In genomic region chr2:5705490-5705889, GRCh38 we compare ENCODE assay signal across 37 cellular contexts. TPM values are rescaled to one million over a fixed set of nuclear protein-coding genes. Genes with fewer than 3 reads are reported as not detected.
"Had no signal": no experiment of that assay in that cellular context is flagged by ENCODE, and none has a peak within 500 bp of the region (broad histone marks: within the 10 kb centered on the region; RNA-seq: fewer than 3 reads in every experiment).

No MANE protein-coding gene starts in this region.

- DNase-seq: activated CD4-positive, alpha-beta memory T cell treated with anti-CD3 and anti-CD28 coated beads for 36 hours; activated CD4-positive, alpha-beta T cell treated with anti-CD3 and anti-CD28 coated beads for 1 hour; activated CD4-positive, alpha-beta T cell treated with anti-CD3 and anti-CD28 coated beads for 4 hours; activated CD4-positive, alpha-beta T cell treated with anti-CD3 and anti-CD28 coated beads, Interleukin-2, amount 10 ng/mL, durations not matched to agents 24 days and 14 days; activated CD4-positive, alpha-beta T cell treated with anti-CD3 and anti-CD28 coated beads, Interleukin-2, amount 50 U/mL, for 1 hour; activated CD4-positive, alpha-beta T cell treated with anti-CD3 and anti-CD28 coated beads, Interleukin-2, amount 50 U/mL, for 4 hours; activated CD4-positive, CD25-positive, alpha-beta regulatory T cell; activated CD8-positive, alpha-beta memory T cell treated with anti-CD3 and anti-CD28 coated beads, Interleukin-2, amount 50 U/mL, for 4 hours; activated CD8-positive, alpha-beta T cell treated with anti-CD3 and anti-CD28 coated beads for 36 hours; activated effector memory CD4-positive, alpha-beta T cell treated with anti-CD3 and anti-CD28 coated beads, Interleukin-2, amount 50 U/mL, for 16 hours; activated gamma-delta T cell treated with Interleukin-2 at 50 U/mL for 16 hours; activated naive CD4-positive, alpha-beta T cell; activated naive CD4-positive, alpha-beta T cell treated with anti-CD3 and anti-CD28 coated beads for 36 hours; activated naive CD4-positive, alpha-beta T cell treated with anti-CD3 and anti-CD28 coated beads, Interleukin-2, amount 50 U/mL, for 16 hours; activated naive CD8-positive, alpha-beta T cell treated with anti-CD3 and anti-CD28 coated beads for 36 hours; activated T-cell treated with anti-CD3 and anti-CD28 coated beads for 4 hours; activated T-cell treated with anti-CD3 and anti-CD28 coated beads, Interleukin-2, amount 50 U/mL, for 1 hour; activated T-cell treated with anti-CD3 and anti-CD28 coated beads, Interleukin-2, amount 50 U/mL, for 4 hours; activated T-cell treated with anti-CD3 and anti-CD28 coated beads, Interleukin-2, amount 50 U/mL, for 72 hours; adrenal gland; amniotic stem cell; aorta; body of pancreas; brain microvascular endothelial cell; central memory CD4-positive, alpha-beta T cell; SW 1271; T-helper 1 cell; T-helper 2 cell; T-helper 9 cell; WERI-Rb-1 had no signal

- H3K4me3 ChIP-seq: adrenal gland, body of pancreas, breast epithelium had no signal

- ATAC-seq: activated CD4-positive, CD25-positive, alpha-beta regulatory T cell treated with anti-CD3 and anti-CD28 coated beads, Interleukin-2, amount 50 U/mL, for 24 hours; activated CD8-positive, alpha-beta T cell treated with anti-CD3 and anti-CD28 coated beads for 36 hours; activated naive CD4-positive, alpha-beta T cell treated with anti-CD3 and anti-CD28 coated beads, Interleukin-2, amount 50 U/mL, for 72 hours; activated T-cell treated with anti-CD3 and anti-CD28 coated beads, Interleukin-2, amount 50 U/mL, for 4 hours; activated T-cell treated with anti-CD3 and anti-CD28 coated beads, Interleukin-2, amount 50 U/mL, for 72 hours; activated T-helper 17 cell treated with anti-CD3 and anti-CD28 coated beads, Interleukin-2, amount 50 U/mL, for 72 hours; body of pancreas; WTC11 had no signal

- H3K9me3 ChIP-seq: adrenal gland, body of pancreas had no signal

- H3K27ac ChIP-seq: adrenal gland, body of pancreas, brain microvascular endothelial cell, breast epithelium, WERI-Rb-1 had no signal

- H3K27me3 ChIP-seq: adrenal gland, body of pancreas, brain microvascular endothelial cell had no signal

- H3K36me3 ChIP-seq: adrenal gland, brain microvascular endothelial cell, breast epithelium had no signal

- H3K4me1 ChIP-seq: adrenal gland, body of pancreas, breast epithelium had no signal

RNA-seq across cellular contexts. Expression of gene SOX11, which starts 13.3 kb away (rescaled TPM):
- total RNA-seq: activated CD4-positive, alpha-beta memory T cell treated with anti-CD3 and anti-CD28 coated beads for 36 hours; activated CD4-positive, alpha-beta T cell treated with anti-CD3 and anti-CD28 coated beads, Interleukin-2, amount 10 ng/mL, durations not matched to agents 24 days and 14 days; activated CD8-positive, alpha-beta memory T cell treated with anti-CD3 and anti-CD28 coated beads for 36 hours; activated CD8-positive, alpha-beta T cell treated with anti-CD3 and anti-CD28 coated beads for 36 hours; activated naive CD4-positive, alpha-beta T cell treated with anti-CD3 and anti-CD28 coated beads for 36 hours; activated naive CD4-positive, alpha-beta T cell treated with anti-CD3 and anti-CD28 coated beads, Interleukin-2, amount 50 U/mL, for 72 hours; activated naive CD8-positive, alpha-beta T cell treated with anti-CD3 and anti-CD28 coated beads for 36 hours; activated T-cell treated with anti-CD3 and anti-CD28 coated beads, Interleukin-2, amount 50 U/mL, for 72 hours; activated T-helper 1 cell treated with anti-CD3 and anti-CD28 coated beads, Interleukin-12 subunit alpha, Interleukin-12 subunit beta, Interleukin-2, Interleukin-4 antibody, amounts not matched to agents 30 ng/mL and 10 ng/mL and 1 ng/mL, durations not matched to agents 14 hours and 24 hours and 36 hours; activated T-helper 17 cell treated with anti-CD3 and anti-CD28 coated beads, Interleukin-2, amount 50 U/mL, for 72 hours had no signal
- polyA plus RNA-seq: adrenal gland, aorta had no signal
